In genomic region chr2:27089111-27089954, GRCh38 we compare ENCODE assay signal across 27 cellular contexts. TPM values are rescaled to one million over a fixed set of nuclear protein-coding genes. Genes with fewer than 3 reads are reported as not detected.
"Had no signal": no experiment of that assay in that cellular context is flagged by ENCODE, and none has a peak within 500 bp of the region (broad histone marks: within the 10 kb centered on the region; RNA-seq: fewer than 3 reads in every experiment).

No MANE protein-coding gene starts in this region.

- H3K36me3 ChIP-seq: brain microvascular endothelial cell, gastrocnemius medialis, uterus, WERI-Rb-1 had no signal

- H3K4me3 ChIP-seq: esophagus muscularis mucosa, gastrocnemius medialis, smooth muscle cell, testis, uterus had no signal

- H3K36me3 Mint-ChIP-seq: activated naive CD4-positive, alpha-beta T cell treated with anti-CD3 and anti-CD28 coated beads, Interleukin-2, amount 50 U/mL, for 24 hours; natural killer cell treated with Interleukin-12 subunit alpha and Interleukin-12 subunit beta and Interleukin-15 and Interleukin-18, amount 100 ng/mL, for 72 hours; stimulated activated naive B cell treated with anti-CD40 and anti-IgM and Interleukin-4, amounts not matched to agents 10 μg/mL and 1 μg/mL and 100 μg/mL, for 72 hours had no signal

- H3K27me3 ChIP-seq: brain microvascular endothelial cell, dorsolateral prefrontal cortex, esophagus muscularis mucosa, gastrocnemius medialis, testis, uterus had no signal

- H3K9me3 Mint-ChIP-seq: activated naive CD4-positive, alpha-beta T cell treated with anti-CD3 and anti-CD28 coated beads, Interleukin-2, amount 50 U/mL, for 24 hours; activated T-helper 1 cell treated with anti-CD3 and anti-CD28 coated beads, Interleukin-12 subunit alpha, Interleukin-12 subunit beta, Interleukin-2, Interleukin-4 antibody, amounts not matched to agents 30 ng/mL and 10 ng/mL and 1 ng/mL, durations not matched to agents 14 hours and 24 hours and 36 hours; central memory CD8-positive, alpha-beta T cell; natural killer cell treated with Interleukin-12 subunit alpha and Interleukin-12 subunit beta and Interleukin-15 and Interleukin-18, amount 100 ng/mL, for 72 hours; stimulated activated naive B cell treated with anti-CD40 and anti-IgM and Interleukin-4, amounts not matched to agents 10 μg/mL and 1 μg/mL and 100 μg/mL, for 72 hours had no signal

- H3K27ac Mint-ChIP-seq: activated CD8-positive, alpha-beta T cell treated with anti-CD3 and anti-CD28 coated beads, Interleukin-2, amount 10 ng/mL, durations not matched to agents 7 days and 5 days; activated naive CD4-positive, alpha-beta T cell treated with anti-CD3 and anti-CD28 coated beads, Interleukin-2, amount 50 U/mL, for 24 hours; activated T-helper 1 cell treated with anti-CD3 and anti-CD28 coated beads, Interleukin-12 subunit alpha, Interleukin-12 subunit beta, Interleukin-2, Interleukin-4 antibody, amounts not matched to agents 30 ng/mL and 10 ng/mL and 1 ng/mL, durations not matched to agents 14 hours and 24 hours and 36 hours; natural killer cell treated with Interleukin-12 subunit alpha and Interleukin-12 subunit beta and Interleukin-15 and Interleukin-18, amount 100 ng/mL, for 72 hours; stimulated activated naive B cell treated with anti-CD40 and anti-IgM and Interleukin-4, amounts not matched to agents 10 μg/mL and 1 μg/mL and 100 μg/mL, for 72 hours had no signal

- ATAC-seq: activated CD8-positive, alpha-beta T cell treated with anti-CD3 and anti-CD28 coated beads, Interleukin-2, amount 10 ng/mL, durations not matched to agents 7 days and 5 days; gastrocnemius medialis; left colon; natural killer cell treated with Interleukin-12 subunit alpha and Interleukin-12 subunit beta and Interleukin-15 and Interleukin-18, amount 100 ng/mL, for 72 hours; sciatic nerve; stimulated activated naive B cell treated with anti-CD40 and anti-IgM and Interleukin-4, amounts not matched to agents 10 μg/mL and 1 μg/mL and 100 μg/mL, for 72 hours had no signal

- H3K27me3 Mint-ChIP-seq: activated naive CD4-positive, alpha-beta T cell treated with anti-CD3 and anti-CD28 coated beads, Interleukin-2, amount 50 U/mL, for 24 hours; central memory CD8-positive, alpha-beta T cell; natural killer cell treated with Interleukin-12 subunit alpha and Interleukin-12 subunit beta and Interleukin-15 and Interleukin-18, amount 100 ng/mL, for 72 hours; stimulated activated naive B cell treated with anti-CD40 and anti-IgM and Interleukin-4, amounts not matched to agents 10 μg/mL and 1 μg/mL and 100 μg/mL, for 72 hours had no signal

- H3K9me3 ChIP-seq: esophagus muscularis mucosa, gastrocnemius medialis, testis, uterus had no signal

- H3K27ac ChIP-seq: brain microvascular endothelial cell, dorsolateral prefrontal cortex, esophagus muscularis mucosa, gastrocnemius medialis, parathyroid adenoma, testis, uterus, WERI-Rb-1 had no signal

- H3K4me3 Mint-ChIP-seq: activated CD8-positive, alpha-beta T cell treated with anti-CD3 and anti-CD28 coated beads, Interleukin-2, amount 10 ng/mL, durations not matched to agents 7 days and 5 days; central memory CD8-positive, alpha-beta T cell; natural killer cell treated with Interleukin-12 subunit alpha and Interleukin-12 subunit beta and Interleukin-15 and Interleukin-18, amount 100 ng/mL, for 72 hours; stimulated activated naive B cell treated with anti-CD40 and anti-IgM and Interleukin-4, amounts not matched to agents 10 μg/mL and 1 μg/mL and 100 μg/mL, for 72 hours had no signal

- DNase-seq: activated CD4-positive, alpha-beta T cell treated with anti-CD3 and anti-CD28 coated beads for 1 hour; activated CD4-positive, alpha-beta T cell treated with anti-CD3 and anti-CD28 coated beads, Interleukin-2, amount 50 U/mL, for 1 hour; activated CD8-positive, alpha-beta T cell treated with anti-CD3 and anti-CD28 coated beads, Interleukin-2, amount 10 ng/mL, durations not matched to agents 7 days and 5 days; activated gamma-delta T cell; aorta; brain microvascular endothelial cell; dorsolateral prefrontal cortex; gastrocnemius medialis; hypothalamus; left colon; nucleus accumbens; stimulated activated CD4-positive, alpha-beta T cell treated with anti-CD3 and anti-CD28 coated beads, Interleukin-15, amount 100 ng/mL, for 24 hours; stimulated activated naive B cell treated with anti-CD40 and anti-IgM and Interleukin-4, amounts not matched to agents 10 μg/mL and 1 μg/mL and 100 μg/mL, for 72 hours; T-helper 1 cell; testis; trophoblast cell; uterus; WERI-Rb-1 had no signal

RNA-seq across cellular contexts. Expression of gene CGREF1, which starts 29.6 kb away (rescaled TPM):
- total RNA-seq: smooth muscle cell had no signal

RNA-seq across cellular contexts. Expression of gene ABHD1, which starts 34.3 kb away (rescaled TPM):
- total RNA-seq: lung microvascular endothelial cell, smooth muscle cell had no signal
